ENCODE assay signal across 15 cellular contexts in genomic region chr17:55567240-55568216, GRCh38. TPM values are rescaled to one million over a fixed set of nuclear protein-coding genes. Genes with fewer than 3 reads are reported as not detected.
A peak's percentile ranks its signal among the peaks of the same experiment; 100 is the strongest.
DNase-seq lines count a peak whose midpoint lies in the region; ATAC-seq and TF ChIP-seq lines count a peak whose summit lies in the region.
"Had no signal": no experiment of that assay in that cellular context is flagged by ENCODE, and none has a peak within 500 bp of the region (broad histone marks: within the 10 kb centered on the region; RNA-seq: fewer than 3 reads in every experiment).

No MANE protein-coding gene starts in this region.

- H3K4me3 ChIP-seq in esophagus muscularis mucosa (no peak overlapping the region), mesodermal cell (ENCODE audit: extremely low read depth, insufficient read depth, low read length, poor library complexity, severe bottlenecking) (no peak overlapping the region), thyroid gland (replicated peaks in 1 of 3) (no peak overlapping the region)
- H3K4me3 ChIP-seq: prostate gland had no signal

- TF ChIP-seq CTCF in esophagus muscularis mucosa (IDR thresholded peaks at IDR 0.05) (no peak), thyroid gland (IDR thresholded peaks at IDR 0.05) (no peak), foreskin keratinocyte (conservative IDR thresholded peaks at IDR 0.05) (no peak)

- H3K27ac ChIP-seq in esophagus muscularis mucosa (replicated peaks in 1 of 4) (peak overlapping the region; percentile 11 to 52 (median 17)), mesodermal cell (ENCODE audit: low read depth, low read length, severe bottlenecking) (peak overlapping the region; percentile 56), thyroid gland (peak overlapping the region in 1 of 3 donors; percentile 49), foreskin keratinocyte (no peak overlapping the region)
- H3K27ac ChIP-seq: brain microvascular endothelial cell, prostate gland had no signal

- ATAC-seq in foreskin keratinocyte (no peak), GM18858 (IDR thresholded peaks at IDR 0.05; ENCODE audit: unreplicated experiment) (no peak)
- ATAC-seq: activated CD4-positive, alpha-beta T cell treated with anti-CD3 and anti-CD28 coated beads for 36 hours had no signal

- no peaks in the 10 kb centered on the region for H3K36me3 ChIP-seq in esophagus muscularis mucosa
- H3K36me3 ChIP-seq in mesodermal cell (ENCODE audit: control insufficient read depth, insufficient read depth, low read length) = no peaks in the 10 kb centered on the region
- no peaks in the 10 kb centered on the region for H3K36me3 ChIP-seq in thyroid gland
- H3K36me3 ChIP-seq: brain microvascular endothelial cell, prostate gland had no signal

- no peak for TF ChIP-seq POLR2A in esophagus muscularis mucosa (IDR thresholded peaks at IDR 0.05; ENCODE audit: low read depth)
- no peak for TF ChIP-seq POLR2A in thyroid gland (IDR thresholded peaks at IDR 0.05)

- H3K9me3 ChIP-seq in esophagus muscularis mucosa (no peaks in the 10 kb centered on the region), mesodermal cell (ENCODE audit: control insufficient read depth, low read length) (no peaks in the 10 kb centered on the region), thyroid gland (no peaks in the 10 kb centered on the region)
- H3K9me3 ChIP-seq: prostate gland had no signal

- intact Hi-C loops in esophagus muscularis mucosa (cut with DNase I) (no loop called here), thyroid gland (cut with DNase I) (no loop called here)

- peaks cover 0 to 9% (median 2%) of the 10 kb centered on the region in 4 donors for H3K4me1 ChIP-seq in esophagus muscularis mucosa
- no peaks in the 10 kb centered on the region for H3K4me1 ChIP-seq in mesodermal cell (ENCODE audit: control insufficient read depth, insufficient read depth, low read length, poor library complexity, severe bottlenecking)
- peaks cover 20 to 22% of the 10 kb centered on the region in 2 donors for H3K4me1 ChIP-seq in thyroid gland
- no peaks in the 10 kb centered on the region for H3K4me1 ChIP-seq in foreskin keratinocyte
- H3K4me1 ChIP-seq: prostate gland had no signal

- WGBS in esophagus muscularis mucosa = 37% methylated on average over 6 of the region's 6 CpGs
- 90 to 100% methylated on average over 1 to 2 of the region's 6 CpGs for WGBS in mesodermal cell (ENCODE audit: insufficient coverage in 2 of 2), 2 experiments
- 16 to 27% methylated on average over 6 of the region's 6 CpGs for WGBS in thyroid gland, 2 donors

- H3K27me3 ChIP-seq in esophagus muscularis mucosa (no peaks in the 10 kb centered on the region), thyroid gland (no peaks in the 10 kb centered on the region), foreskin keratinocyte (no peaks in the 10 kb centered on the region)
- H3K27me3 ChIP-seq: brain microvascular endothelial cell had no signal

- TF ChIP-seq EP300 in esophagus muscularis mucosa (IDR thresholded peaks at IDR 0.05) = no peak

- DNase-seq in OCI-M1 (lab: John Stamatoyannopoulos, UW) (peak; percentile 90), esophagus muscularis mucosa (ENCODE audit: extremely low spot score) (no peak), thyroid gland (peak; percentile 42 to 50), foreskin keratinocyte (no peak)
- DNase-seq in stimulated activated naive CD4-positive, alpha-beta T cell treated with Interleukin-2 at 50 U/mL for 16 hours (lab: John Stamatoyannopoulos, UW) = no peak
- DNase-seq: activated CD4-positive, alpha-beta T cell treated with anti-CD3 and anti-CD28 coated beads for 36 hours; activated T-cell treated with anti-CD3 and anti-CD28 coated beads, Interleukin-2, amount 50 U/mL, for 72 hours; brain microvascular endothelial cell; CD4-positive, CD25-positive, alpha-beta regulatory T cell; Kasumi-1; NCI-H2081 treated with DMSO at 0.1 percent for 48 hours; stimulated activated CD4-positive, alpha-beta T cell treated with anti-CD3 and anti-CD28 coated beads, Interleukin-4, amount 100 ng/mL, for 24 hours had no signal

RNA-seq across cellular contexts. Expression of gene SMIM36, which starts 56.3 kb away (rescaled TPM):
- total RNA-seq in esophagus muscularis mucosa = not detected
- polyA plus RNA-seq in mesodermal cell (2013, experiment 1 of 2) = not detected
- not detected for polyA plus RNA-seq in mesodermal cell (2013, experiment 2 of 2)
- not detected for total RNA-seq in thyroid gland
- not detected in 2 replicates for total RNA-seq in foreskin keratinocyte
- not detected in 2 replicates for polyA plus RNA-seq in foreskin keratinocyte
- total RNA-seq: activated CD4-positive, alpha-beta T cell treated with anti-CD3 and anti-CD28 coated beads for 36 hours; activated T-cell treated with anti-CD3 and anti-CD28 coated beads, Interleukin-2, amount 50 U/mL, for 72 hours; CD4-positive, CD25-positive, alpha-beta regulatory T cell; prostate gland had no signal
- polyA plus RNA-seq: CD4-positive, CD25-positive, alpha-beta regulatory T cell had no signal

Comparison
In these comparisons a context has a peak if more than half of its experiments do, and no peak if none do; other contexts are left out.
1. DNase-seq: peak in OCI-M1 (single experiment) and thyroid gland (2 of 2); none in esophagus muscularis mucosa (single experiment), stimulated activated naive CD4-positive, alpha-beta T cell treated with Interleukin-2 at 50 U/mL for 16 hours (single experiment) and foreskin keratinocyte (0 of 2).